In genomic region chr12:52130695-52131094, GRCh38 we compare ENCODE assay signal across 14 cellular contexts. TPM values are rescaled to one million over a fixed set of nuclear protein-coding genes. Genes with fewer than 3 reads are reported as not detected.
DNase-seq lines count a peak whose midpoint lies in the region; ATAC-seq lines count a peak whose summit lies in the region.
"Had no signal": no experiment of that assay in that cellular context is flagged by ENCODE, and none has a peak within 500 bp of the region (broad histone marks: within the 10 kb centered on the region; RNA-seq: fewer than 3 reads in every experiment).

No MANE protein-coding gene starts in this region.

- DNase-seq in DMS79 treated with DMSO at 0.1 percent for 48 hours (lab: John Stamatoyannopoulos, UW) (peak; percentile 56), NCI-H1092 (lab: John Stamatoyannopoulos, UW) (peak; percentile 64), NCI-H446 (lab: John Stamatoyannopoulos, UW) (peak; percentile 69 to 83), mesenteric fat pad (ENCODE audit: low spot score) (peak; percentile 73), EL (no peak), NCI-H526 (lab: John Stamatoyannopoulos, UW) (no peak), posterior vena cava (ENCODE audit: low spot score) (no peak)
- DNase-seq: activated naive CD8-positive, alpha-beta T cell treated with anti-CD3 and anti-CD28 coated beads, Interleukin-2, amount 10 ng/mL, durations not matched to agents 7 days and 5 days; Calu3; mesenchymal stem cell; NCI-H1436 treated with DMSO at 0.1 percent for 48 hours; nucleus accumbens; transverse colon had no signal

- no peak for ATAC-seq in HG02840 (IDR thresholded peaks at IDR 0.05; ENCODE audit: low FRiP score, unreplicated experiment)

- intact Hi-C loops in posterior vena cava (cut with DNase I), result no loop called here

RNA-seq across cellular contexts. Expression of gene SMIM41, which starts 51.2 kb away (rescaled TPM):
- 0.45 TPM for total RNA-seq in mesenteric fat pad
- under 1 TPM in 1 of 2 donors, not detected in 1; 0.19 TPM for total RNA-seq in posterior vena cava
- total RNA-seq: activated naive CD8-positive, alpha-beta T cell treated with anti-CD3 and anti-CD28 coated beads, Interleukin-2, amount 10 ng/mL, durations not matched to agents 7 days and 5 days; Calu3 had no signal

Comparison
In these comparisons a context has a peak if more than half of its experiments do, and no peak if none do; other contexts are left out.
1. DNase-seq: peak in DMS79 treated with DMSO at 0.1 percent for 48 hours (single experiment), NCI-H1092 (single experiment), NCI-H446 (2 of 2) and mesenteric fat pad (single experiment); none in EL (single experiment), NCI-H526 (0 of 2) and posterior vena cava (single experiment).